In genomic region chr11:125190549-125190948, GRCh38 we compare ENCODE assay signal across 27 cellular contexts. TPM values are rescaled to one million over a fixed set of nuclear protein-coding genes. Genes with fewer than 3 reads are reported as not detected.
"Had no signal": no experiment of that assay in that cellular context is flagged by ENCODE, and none has a peak within 500 bp of the region (broad histone marks: within the 10 kb centered on the region; RNA-seq: fewer than 3 reads in every experiment).

No MANE protein-coding gene starts in this region.

- H3K36me3 ChIP-seq: left lung, sigmoid colon had no signal

- H3K4me3 ChIP-seq: gastrocnemius medialis, left lung, mucosa of descending colon, sigmoid colon, testis, tibial artery had no signal

- DNase-seq: cortex of kidney; effector memory CD8-positive, alpha-beta T cell; foreskin fibroblast; gastrocnemius medialis; head of caudate nucleus; left cardiac atrium; left lung; mesenchymal stem cell; mucosa of descending colon; naive B cell; right cardiac atrium; sigmoid colon; stimulated activated CD4-positive, alpha-beta T cell treated with anti-CD3 and anti-CD28 coated beads, Interleukin-4, amount 100 ng/mL, for 4 hours; stimulated activated naive CD8-positive, alpha-beta T cell treated with anti-CD3 and anti-CD28 coated beads, Interleukin-15, Interleukin-2, amounts not matched to agents 100 U/mL and 50 U/mL, for 24 hours; substantia nigra; testis; tibial artery had no signal

- H3K9ac ChIP-seq: parathyroid adenoma had no signal

- H3K9me3 ChIP-seq: mucosa of descending colon, testis had no signal

- H3K9me3 Mint-ChIP-seq: effector memory CD8-positive, alpha-beta T cell; natural killer cell treated with Interleukin-12 subunit alpha and Interleukin-12 subunit beta and Interleukin-15 and Interleukin-18, amount 100 ng/mL, for 72 hours had no signal

- H3K4me3 Mint-ChIP-seq: effector memory CD8-positive, alpha-beta T cell; mesothelial cell of epicardium; naive B cell; natural killer cell treated with Interleukin-12 subunit alpha and Interleukin-12 subunit beta and Interleukin-15 and Interleukin-18, amount 100 ng/mL, for 72 hours; neural crest cell; stimulated activated memory B cell treated with anti-CD40 and anti-IgM and Interleukin-4, amounts not matched to agents 10 μg/mL and 1 μg/mL and 100 μg/mL, for 72 hours; type B pancreatic cell had no signal

- H3K27ac Mint-ChIP-seq: effector memory CD8-positive, alpha-beta T cell; mesothelial cell of epicardium; natural killer cell treated with Interleukin-12 subunit alpha and Interleukin-12 subunit beta and Interleukin-15 and Interleukin-18, amount 100 ng/mL, for 72 hours; progenitor cell of endocrine pancreas; stimulated activated memory B cell treated with anti-CD40 and anti-IgM and Interleukin-4, amounts not matched to agents 10 μg/mL and 1 μg/mL and 100 μg/mL, for 72 hours; type B pancreatic cell had no signal

- H3K4me1 ChIP-seq: left lung, parathyroid adenoma, sigmoid colon, testis, tibial artery had no signal

- H3K27ac ChIP-seq: epithelial cell of prostate, gastrocnemius medialis, left lung, parathyroid adenoma, sigmoid colon, testis, tibial artery had no signal

- H3K36me3 Mint-ChIP-seq: natural killer cell treated with Interleukin-12 subunit alpha and Interleukin-12 subunit beta and Interleukin-15 and Interleukin-18, amount 100 ng/mL, for 72 hours; stimulated activated memory B cell treated with anti-CD40 and anti-IgM and Interleukin-4, amounts not matched to agents 10 μg/mL and 1 μg/mL and 100 μg/mL, for 72 hours had no signal

- H3K27me3 Mint-ChIP-seq: progenitor cell of endocrine pancreas had no signal

- H3K4me1 Mint-ChIP-seq: naive B cell; stimulated activated memory B cell treated with anti-CD40 and anti-IgM and Interleukin-4, amounts not matched to agents 10 μg/mL and 1 μg/mL and 100 μg/mL, for 72 hours had no signal

- H3K27me3 ChIP-seq: gastrocnemius medialis, sigmoid colon, testis, tibial artery had no signal

RNA-seq across cellular contexts. Expression of gene PKNOX2, which starts 26.0 kb away (rescaled TPM):
- total RNA-seq: dermis microvascular lymphatic vessel endothelial cell; lung microvascular endothelial cell; natural killer cell treated with Interleukin-12 subunit alpha and Interleukin-12 subunit beta and Interleukin-15 and Interleukin-18, amount 100 ng/mL, for 72 hours had no signal
